ENCODE assay signal across 30 cellular contexts in the genomic region with DNA sequence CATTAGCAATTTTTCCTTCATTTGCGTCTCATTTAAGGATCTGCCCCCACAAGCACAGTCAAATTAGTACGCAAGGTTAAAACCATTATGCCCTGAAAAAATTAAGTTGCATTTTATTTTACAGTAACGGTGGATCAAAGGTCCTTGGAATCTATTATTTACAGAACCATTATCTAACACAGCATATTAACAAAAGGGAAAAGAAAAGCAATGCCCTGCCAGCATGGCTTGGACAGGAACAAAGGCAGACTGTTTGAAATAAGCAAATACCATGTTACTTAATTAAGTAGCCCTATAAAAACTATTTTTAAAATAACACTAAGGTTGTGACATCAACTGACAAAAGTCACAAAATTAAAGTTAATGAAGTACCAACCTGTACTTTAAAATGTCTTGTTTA.
DNase-seq lines count a peak whose midpoint lies in the region; ATAC-seq and TF ChIP-seq lines count a peak whose summit lies in the region.
"Had no signal": no experiment of that assay in that cellular context is flagged by ENCODE, and none has a peak within 500 bp of the region (broad histone marks: within the 10 kb centered on the region; RNA-seq: fewer than 3 reads in every experiment).

No MANE protein-coding gene starts in this region.

- no peaks in the 10 kb centered on the region for H3K9me3 Mint-ChIP-seq in brain
- H3K9me3 Mint-ChIP-seq in activated naive CD8-positive, alpha-beta T cell treated with anti-CD3 and anti-CD28 coated beads for 36 hours: no peaks in the 10 kb centered on the region
- no peaks in the 10 kb centered on the region for H3K9me3 Mint-ChIP-seq in activated T-cell treated with anti-CD3 and anti-CD28 coated beads, Interleukin-2, amount 50 U/mL, for 4 hours
- H3K9me3 Mint-ChIP-seq: CD14-positive monocyte; endodermal cell; stimulated activated naive CD8-positive, alpha-beta T cell treated with anti-CD3 and anti-CD28 coated beads, Interleukin-15, Interleukin-2, amounts not matched to agents 100 ng/mL and 50 ng/mL, for 24 hours had no signal

- no peaks in the 10 kb centered on the region for H3K27me3 Mint-ChIP-seq in brain
- H3K27me3 Mint-ChIP-seq in activated naive CD8-positive, alpha-beta T cell treated with anti-CD3 and anti-CD28 coated beads for 36 hours: no peaks in the 10 kb centered on the region
- no peaks in the 10 kb centered on the region for H3K27me3 Mint-ChIP-seq in activated T-cell treated with anti-CD3 and anti-CD28 coated beads, Interleukin-2, amount 50 U/mL, for 4 hours (ENCODE audit: low read depth)
- H3K27me3 Mint-ChIP-seq: stimulated activated naive CD8-positive, alpha-beta T cell treated with anti-CD3 and anti-CD28 coated beads, Interleukin-15, Interleukin-2, amounts not matched to agents 100 ng/mL and 50 ng/mL, for 24 hours had no signal

- TF ChIP-seq CTCF in LNCaP clone FGC (IDR thresholded peaks at IDR 0.05; ENCODE audit: control insufficient read depth, extremely low read depth, insufficient read depth) (no peak), brain (conservative IDR thresholded peaks at IDR 0.05) (no peak)

- DNase-seq in DMS153 treated with DMSO at 0.1 percent for 48 hours (lab: John Stamatoyannopoulos, UW; ENCODE audit: unreplicated experiment) (peak; percentile 85), LNCaP clone FGC (ENCODE audit: low read depth) (peak; percentile 54), NCI-H2196 (lab: John Stamatoyannopoulos, UW; ENCODE audit: unreplicated experiment) (peak; percentile 21), occipital lobe (lab: John Stamatoyannopoulos, UW) (no peak)
- no peak for DNase-seq in activated naive CD8-positive, alpha-beta T cell treated with anti-CD3 and anti-CD28 coated beads for 36 hours
- DNase-seq in activated T-cell treated with anti-CD3 and anti-CD28 coated beads, Interleukin-2, amount 50 U/mL, for 4 hours: no peak
- DNase-seq: activated CD4-positive, alpha-beta T cell treated with anti-CD3 and anti-CD28 coated beads for 48 hours; caudate nucleus; DMS79 treated with DMSO at 0.1 percent for 48 hours; endodermal cell; Kasumi-1; MV-4-11; NCI-H2171; OCI-M1; posterior cingulate gyrus; right cardiac atrium; spleen; stimulated activated CD4-positive, alpha-beta T cell treated with anti-CD3 and anti-CD28 coated beads, Interleukin-2, amount 100 ng/mL, for 24 hours; T1000; testis; WERI-Rb-1 had no signal

- peaks cover 29% of the 10 kb centered on the region for H3K4me1 Mint-ChIP-seq in brain
- no peaks in the 10 kb centered on the region for H3K4me1 Mint-ChIP-seq in activated naive CD8-positive, alpha-beta T cell treated with anti-CD3 and anti-CD28 coated beads for 36 hours
- no peaks in the 10 kb centered on the region for H3K4me1 Mint-ChIP-seq in activated T-cell treated with anti-CD3 and anti-CD28 coated beads, Interleukin-2, amount 50 U/mL, for 4 hours (ENCODE audit: low read depth)

- peak overlapping the region in 4 of 5 experiments; percentile 29 to 78 (median 48) for H3K27ac Mint-ChIP-seq in brain
- H3K27ac Mint-ChIP-seq in activated naive CD8-positive, alpha-beta T cell treated with anti-CD3 and anti-CD28 coated beads for 36 hours: no peak overlapping the region
- H3K27ac Mint-ChIP-seq: CD14-positive monocyte; endodermal cell; stimulated activated naive CD8-positive, alpha-beta T cell treated with anti-CD3 and anti-CD28 coated beads, Interleukin-15, Interleukin-2, amounts not matched to agents 100 ng/mL and 50 ng/mL, for 24 hours had no signal

- H3K36me3 Mint-ChIP-seq in brain: no peaks in the 10 kb centered on the region
- H3K36me3 Mint-ChIP-seq in activated naive CD8-positive, alpha-beta T cell treated with anti-CD3 and anti-CD28 coated beads for 36 hours: no peaks in the 10 kb centered on the region
- peaks cover 2% of the 10 kb centered on the region for H3K36me3 Mint-ChIP-seq in activated T-cell treated with anti-CD3 and anti-CD28 coated beads, Interleukin-2, amount 50 U/mL, for 4 hours (ENCODE audit: insufficient read depth)

- ATAC-seq in HG02885 (IDR thresholded peaks at IDR 0.05; ENCODE audit: poor library complexity, unreplicated experiment): no peak
- ATAC-seq in activated T-cell treated with anti-CD3 and anti-CD28 coated beads, Interleukin-2, amount 50 U/mL, for 4 hours: no peak
- ATAC-seq: esophagus mucosa, HCT116, left lobe of liver, right cardiac atrium had no signal

- peak overlapping the region in 1 of 5 experiments; percentile 56 for H3K4me3 Mint-ChIP-seq in brain
- no peak overlapping the region for H3K4me3 Mint-ChIP-seq in activated naive CD8-positive, alpha-beta T cell treated with anti-CD3 and anti-CD28 coated beads for 36 hours
- H3K4me3 Mint-ChIP-seq in activated T-cell treated with anti-CD3 and anti-CD28 coated beads, Interleukin-2, amount 50 U/mL, for 4 hours: no peak overlapping the region
- H3K4me3 Mint-ChIP-seq: CD14-positive monocyte; endodermal cell; neural crest cell; stimulated activated naive CD8-positive, alpha-beta T cell treated with anti-CD3 and anti-CD28 coated beads, Interleukin-15, Interleukin-2, amounts not matched to agents 100 ng/mL and 50 ng/mL, for 24 hours had no signal

- H3K4me3 ChIP-seq in LNCaP clone FGC (ENCODE audit: low read depth, low read length): no peak overlapping the region
- H3K4me3 ChIP-seq: SJSA1, spleen, testis had no signal

Comparison
In these comparisons a context has a peak if more than half of its experiments do, and no peak if none do; other contexts are left out.
1. DNase-seq: peak in DMS153 treated with DMSO at 0.1 percent for 48 hours (single experiment), LNCaP clone FGC (single experiment) and NCI-H2196 (single experiment); none in occipital lobe (single experiment), activated naive CD8-positive, alpha-beta T cell treated with anti-CD3 and anti-CD28 coated beads for 36 hours (single experiment) and activated T-cell treated with anti-CD3 and anti-CD28 coated beads, Interleukin-2, amount 50 U/mL, for 4 hours (single experiment).